In genomic region chr6:170294813-170295518, GRCh38 we compare ENCODE assay signal across 8 cellular contexts. TPM values are rescaled to one million over a fixed set of nuclear protein-coding genes. Genes with fewer than 3 reads are reported as not detected.
DNase-seq lines count a peak whose midpoint lies in the region; ATAC-seq, FAIRE-seq and TF ChIP-seq lines count a peak whose summit lies in the region.

No MANE protein-coding gene starts in this region.

- peaks cover 12% of the 10 kb centered on the region for H3K9me3 ChIP-seq in trophoblast cell (ENCODE audit: insufficient read depth, low read depth, low read length)

- H3K18ac ChIP-seq in trophoblast cell (ENCODE audit: low read length) = no peak overlapping the region

- H4K91ac ChIP-seq in trophoblast cell (ENCODE audit: low read depth, low read length) = no peak overlapping the region

- H3K27ac ChIP-seq in trophoblast cell (ENCODE audit: low read depth, low read length) = no peak overlapping the region

- H3K4me3 Mint-ChIP-seq in endothelial cell (ENCODE audit: unreplicated experiment) = peak overlapping the region; percentile 85

- peak overlapping the region; percentile 68 for H3K4me3 ChIP-seq in trophoblast cell (ENCODE audit: low read depth, low read length)

- H2BK5ac ChIP-seq in trophoblast cell (ENCODE audit: low read depth, low read length, poor library complexity) = no peak overlapping the region

- peak overlapping the region; percentile 43 for H2AFZ ChIP-seq in trophoblast cell (ENCODE audit: insufficient read depth, low read length, poor library complexity)

- DNase-seq in GM12891 (ENCODE audit: insufficient read length, low spot score) (no peak), KBM-7 (peak; percentile 51), endothelial cell (ENCODE audit: low spot score) (no peak), trophoblast cell (no peak), T-helper 9 cell (no peak), RKO (ENCODE audit: low spot score) (no peak)
- DNase-seq in stimulated activated CD8-positive, alpha-beta memory T cell treated with anti-CD3 and anti-CD28 coated beads, Interleukin-4, amount 100 ng/mL, for 48 hours = no peak

- peaks cover 9 to 30% of the 10 kb centered on the region in 2 experiments for H3K4me1 ChIP-seq in trophoblast cell (ENCODE audit: control insufficient read depth in 1 of 2, insufficient read depth in 2 of 2, low read length in 2 of 2)

- no peaks in the 10 kb centered on the region for H3K36me3 ChIP-seq in trophoblast cell (ENCODE audit: control insufficient read depth in 1 of 2, insufficient read depth in 2 of 2, low read length in 2 of 2)

- no peak overlapping the region for H4K8ac ChIP-seq in trophoblast cell (ENCODE audit: low read depth, low read length)

- in situ Hi-C loops in KBM-7 (cut with MboI; ENCODE audit: low pct_unique_long_range_greater_than_20kb, low sequenced_read_pairs) = loop anchor here (10.0 kb wide), 1 partner anchor 130 kb away; no protein-coding TSS in a partner anchor

- no peak overlapping the region for H2AK5ac ChIP-seq in trophoblast cell (ENCODE audit: low read length)

- H3K79me1 ChIP-seq in trophoblast cell (ENCODE audit: low read length) = peaks cover 3% of the 10 kb centered on the region

- H3K4me2 ChIP-seq in trophoblast cell (ENCODE audit: low read length) = peak overlapping the region; percentile 99

- H3K79me2 ChIP-seq in trophoblast cell (ENCODE audit: control insufficient read depth, insufficient read depth, low read length, poor library complexity) = no peaks in the 10 kb centered on the region

- no CpG with 5 or more reads among the region's 31 CpGs for WGBS in trophoblast cell (ENCODE audit: extremely low coverage, insufficient coverage, insufficient read length)

- H2BK12ac ChIP-seq in trophoblast cell (ENCODE audit: low read length) = no peak overlapping the region

- no peak overlapping the region for H3K9ac ChIP-seq in trophoblast cell (ENCODE audit: low read length)

- no peak overlapping the region for H2BK120ac ChIP-seq in trophoblast cell (ENCODE audit: insufficient read depth, low read length, poor library complexity)

- peaks cover 49% of the 10 kb centered on the region for H3K4me1 Mint-ChIP-seq in endothelial cell (ENCODE audit: unreplicated experiment)

- FAIRE-seq in GM12891 (lab: Jason Lieb, UNC) = peak; percentile 5

- no peaks in the 10 kb centered on the region for H3K9me3 Mint-ChIP-seq in endothelial cell (ENCODE audit: unreplicated experiment)

- no peak for TF ChIP-seq CTCF in endothelial cell (IDR thresholded peaks at IDR 0.05; ENCODE audit: unreplicated experiment)

- no peak overlapping the region for H3K4ac ChIP-seq in trophoblast cell (ENCODE audit: low read depth, low read length)

- H3K27me3 Mint-ChIP-seq in endothelial cell (ENCODE audit: unreplicated experiment) = peaks cover 27% of the 10 kb centered on the region

- no peak for ATAC-seq in GM19351 (IDR thresholded peaks at IDR 0.05; ENCODE audit: unreplicated experiment)

- H3K36me3 Mint-ChIP-seq in endothelial cell (ENCODE audit: low read depth, unreplicated experiment) = peaks cover 2% of the 10 kb centered on the region

- no peak overlapping the region for H3K14ac ChIP-seq in trophoblast cell (ENCODE audit: low read length)

- H3K23ac ChIP-seq in trophoblast cell (ENCODE audit: low read length) = no peak overlapping the region

- no peak overlapping the region for H4K12ac ChIP-seq in trophoblast cell (ENCODE audit: low read depth, low read length)

- TF ChIP-seq POLR2A in GM12891 (IDR thresholded peaks at IDR 0.05; ENCODE audit: low read depth, low read length) = no peak

- no peak overlapping the region for H3K27ac Mint-ChIP-seq in endothelial cell (ENCODE audit: unreplicated experiment)

- H3K27me3 ChIP-seq in trophoblast cell (ENCODE audit: insufficient read depth, low read length) = peaks cover 78% of the 10 kb centered on the region

TF ChIP-seq in GM12891, 5 proteins besides CTCF, POLR2A, EP300 and RAD21:
- TF ChIP-seq PAX5 (IDR thresholded peaks at IDR 0.05; ENCODE audit: insufficient read depth, low read length, severe bottlenecking) = no peak
- no peak for TF ChIP-seq TAF1 (IDR thresholded peaks at IDR 0.05; ENCODE audit: low read depth, low read length)
- no peak for TF ChIP-seq POLR2AphosphoS5 (IDR thresholded peaks at IDR 0.05; ENCODE audit: low read depth, low read length)
- TF ChIP-seq POU2F2 (IDR thresholded peaks at IDR 0.05; ENCODE audit: low read depth, low read length) = no peak
- no peak for TF ChIP-seq SPI1 (IDR thresholded peaks at IDR 0.05; ENCODE audit: low read depth, low read length)

RNA-seq across cellular contexts. Expression of gene DLL1, which starts 4.1 kb away (rescaled TPM):
- polyA plus RNA-seq in GM12891 (2012; ENCODE audit: low read depth, missing spikeins) = 0.37 TPM
- 59.5 TPM for total RNA-seq in endothelial cell (ENCODE audit: unreplicated experiment)
- polyA plus RNA-seq in trophoblast cell (2013) = 5.2 and 5.8 TPM in 2 replicates

RNA-seq across cellular contexts. Expression of gene FAM120B, which starts 11.6 kb away (rescaled TPM):
- polyA plus RNA-seq in GM12891 (2012; ENCODE audit: low read depth, missing spikeins) = 11.2 TPM
- total RNA-seq in endothelial cell (ENCODE audit: unreplicated experiment) = 48.3 TPM
- 17.9 and 18.0 TPM in 2 replicates for polyA plus RNA-seq in trophoblast cell (2013)
